ENCODE assay signal across 8 cellular contexts in the genomic region with DNA sequence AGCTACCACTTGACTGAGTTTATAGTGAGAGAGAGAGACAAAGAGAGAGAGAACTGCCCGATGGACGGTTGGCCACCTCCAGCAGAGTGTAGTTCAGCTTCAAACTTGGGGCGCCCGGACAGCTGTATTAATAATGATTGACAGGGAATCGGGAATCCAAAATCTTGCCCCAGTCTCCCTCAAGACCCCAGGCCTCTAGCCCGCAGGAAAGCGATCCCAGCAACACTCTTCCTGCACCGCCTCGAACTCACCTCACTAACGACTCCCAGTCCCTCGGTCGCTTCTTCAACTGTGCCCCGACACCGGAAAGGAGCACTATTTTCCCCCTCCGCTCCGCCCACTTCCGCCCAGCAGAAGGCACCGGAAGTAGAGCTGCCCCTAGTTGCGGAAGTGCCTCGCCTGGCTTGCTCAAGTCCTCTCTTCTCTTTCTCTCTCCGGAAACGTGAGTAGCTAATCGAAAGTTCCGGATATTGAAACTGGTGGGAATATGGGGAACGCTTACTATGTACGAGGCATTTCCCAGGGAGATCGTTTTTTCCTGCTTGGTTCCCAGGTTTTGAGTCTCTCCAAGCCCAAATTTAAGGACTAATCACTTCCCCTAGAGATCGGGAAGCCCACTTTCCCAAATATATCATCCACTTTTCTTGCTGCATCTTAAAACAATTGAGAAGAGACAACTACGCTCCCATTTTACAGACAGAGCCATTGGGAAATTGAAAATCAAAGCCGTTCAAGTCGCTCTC. TPM values are rescaled to one million over a fixed set of nuclear protein-coding genes. Genes with fewer than 3 reads are reported as not detected.
A peak's percentile ranks its signal among the peaks of the same experiment; 100 is the strongest.
DNase-seq lines count a peak whose midpoint lies in the region; ATAC-seq and TF ChIP-seq lines count a peak whose summit lies in the region.

A gene with protein sequence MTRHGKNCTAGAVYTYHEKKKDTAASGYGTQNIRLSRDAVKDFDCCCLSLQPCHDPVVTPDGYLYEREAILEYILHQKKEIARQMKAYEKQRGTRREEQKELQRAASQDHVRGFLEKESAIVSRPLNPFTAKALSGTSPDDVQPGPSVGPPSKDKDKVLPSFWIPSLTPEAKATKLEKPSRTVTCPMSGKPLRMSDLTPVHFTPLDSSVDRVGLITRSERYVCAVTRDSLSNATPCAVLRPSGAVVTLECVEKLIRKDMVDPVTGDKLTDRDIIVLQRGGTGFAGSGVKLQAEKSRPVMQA (minus strand): TSS at position 293 of the 743 bp plus-strand sequence. CDS start 19,865 bp downstream, outside the sequence.

- peak within 1 kb of the TSS; percentile 95 for H2AFZ ChIP-seq in parathyroid adenoma

- H3K9me3 ChIP-seq in parathyroid adenoma (ENCODE audit: control insufficient read depth, low read length): no peaks in the 10 kb centered on the region
- H3K9me3 ChIP-seq in tibial artery: no peaks in the 10 kb centered on the region

- TF ChIP-seq CTCF in GM10248 (IDR thresholded peaks at IDR 0.05; ENCODE audit: control extremely low read depth, extremely low read depth, low read depth, missing control alignments) (no peak), parathyroid adenoma (IDR thresholded peaks at IDR 0.05) (no peak), tibial artery (IDR thresholded peaks at IDR 0.05) (no peak)

- H3K36me3 ChIP-seq in parathyroid adenoma (ENCODE audit: control insufficient read depth, insufficient read depth, low read length) (no peaks in the 10 kb centered on the region), tibial artery (peaks cover 3 to 11% (median 10%) of the 10 kb centered on the region in 3 donors)

- intact Hi-C loops in Right ventricle myocardium inferior (cut with DNase I) (no loop called here), tibial artery (cut with DNase I; ENCODE audit: low total_unique reads) (no loop called here)

- peaks cover 5% of the 10 kb centered on the region for H3K4me1 ChIP-seq in parathyroid adenoma
- peaks cover 0 to 24% (median 15%) of the 10 kb centered on the region in 4 donors for H3K4me1 ChIP-seq in tibial artery

- H3K4me2 ChIP-seq in parathyroid adenoma (ENCODE audit: low read length): peak within 1 kb of the TSS; percentile 84

- peak within 1 kb of the TSS; percentile 88 for H3K4me3 ChIP-seq in parathyroid adenoma (ENCODE audit: low read depth, low read length)
- H3K4me3 ChIP-seq in tibial artery: peak within 1 kb of the TSS; percentile 58 to 66

- peaks cover 25% of the 10 kb centered on the region for H3K79me2 ChIP-seq in parathyroid adenoma

- H3K27me3 ChIP-seq in parathyroid adenoma (ENCODE audit: control insufficient read depth, insufficient read depth, low read length): no peaks in the 10 kb centered on the region
- no peaks in the 10 kb centered on the region for H3K27me3 ChIP-seq in tibial artery

- peak within 1 kb of the TSS; percentile 55 for H3K9ac ChIP-seq in parathyroid adenoma

- ATAC-seq in HG02642 (IDR thresholded peaks at IDR 0.05; ENCODE audit: poor library complexity, unreplicated experiment): peak; percentile 91
- peak; percentile 98 for ATAC-seq in Right ventricle myocardium inferior

- DNase-seq in GM10248 (ENCODE audit: extremely low spot score) (peak; percentile 91), NCI-H1417 (lab: John Stamatoyannopoulos, UW) (peak; percentile 91 to 99 (median 97)), SW480 (ENCODE audit: low spot score) (peak; percentile 98), Right ventricle myocardium inferior (ENCODE audit: missing footprints) (peak; percentile 95), tibial artery (peak; percentile 94 to 97)
- DNase-seq in activated naive CD8-positive, alpha-beta T cell treated with anti-CD3 and anti-CD28 coated beads, Interleukin-2, amount 50 U/mL, for 16 hours (ENCODE audit: low read depth, low spot score): peak; percentile 92

- POLR2A ChIA-PET in GM10248 (lab: Yijun Ruan, JAX): interaction anchor here (0.5 to 1.7 kb wide), 13 partner anchors 10 to 200 kb away, joined by 3 to 11 read pairs (median 4); a partner anchor contains a TSS

- peak within 1 kb of the TSS; percentile 73 for H3K27ac ChIP-seq in parathyroid adenoma
- peak within 1 kb of the TSS; percentile 64 to 82 for H3K27ac ChIP-seq in tibial artery

- CTCF ChIA-PET in GM10248 (lab: Yijun Ruan, JAX): interaction anchor here (0.7 to 4.6 kb wide), 12 partner anchors 10 to 372 kb away, joined by 3 to 59 read pairs (median 4); no protein-coding TSS in a partner anchor

RNA-seq across cellular contexts. Expression of the gene that starts here (rescaled TPM):
- total RNA-seq in Right ventricle myocardium inferior: 49.6 TPM

Comparison
In these comparisons a context has a peak if more than half of its experiments do, and no peak if none do; other contexts are left out.
1. Peak in every context shown above with its lines: DNase-seq, ATAC-seq, H3K4me3 ChIP-seq and H3K27ac ChIP-seq.